16 cellular contexts compared by ENCODE assay signal in genomic region chr1:60825593-60825992, GRCh38.
DNase-seq lines count a peak whose midpoint lies in the region; ATAC-seq and TF ChIP-seq lines count a peak whose summit lies in the region.
"Had no signal": no experiment of that assay in that cellular context is flagged by ENCODE, and none has a peak within 500 bp of the region (broad histone marks: within the 10 kb centered on the region; RNA-seq: fewer than 3 reads in every experiment).

No MANE protein-coding gene starts in this region.

- H3K9me3 ChIP-seq in colonic mucosa, result no peaks in the 10 kb centered on the region

- peaks cover 3% of the 10 kb centered on the region for H3K27me3 Mint-ChIP-seq in osteocyte (ENCODE audit: unreplicated experiment)
- peaks cover 9% of the 10 kb centered on the region for H3K27me3 Mint-ChIP-seq in activated T-cell treated with anti-CD3 and anti-CD28 coated beads, Interleukin-2, amount 50 U/mL, for 4 hours (ENCODE audit: low read depth)

- H3K27ac Mint-ChIP-seq in osteocyte (ENCODE audit: unreplicated experiment), result no peak overlapping the region
- H3K27ac Mint-ChIP-seq: CD4-positive, CD25-positive, alpha-beta regulatory T cell had no signal

- H3K27ac ChIP-seq in colonic mucosa, result no peak overlapping the region
- H3K27ac ChIP-seq: heart right ventricle, VCaP had no signal

- no peaks in the 10 kb centered on the region for H3K4me1 Mint-ChIP-seq in osteocyte (ENCODE audit: unreplicated experiment)
- H3K4me1 Mint-ChIP-seq in activated T-cell treated with anti-CD3 and anti-CD28 coated beads, Interleukin-2, amount 50 U/mL, for 4 hours (ENCODE audit: low read depth), result no peaks in the 10 kb centered on the region
- H3K4me1 Mint-ChIP-seq: CD4-positive, CD25-positive, alpha-beta regulatory T cell had no signal

- H3K4me3 Mint-ChIP-seq in osteocyte (ENCODE audit: unreplicated experiment), result no peak overlapping the region
- no peak overlapping the region for H3K4me3 Mint-ChIP-seq in activated T-cell treated with anti-CD3 and anti-CD28 coated beads, Interleukin-2, amount 50 U/mL, for 4 hours
- H3K4me3 Mint-ChIP-seq: CD4-positive, CD25-positive, alpha-beta regulatory T cell had no signal

- H3K9ac ChIP-seq in colonic mucosa (ENCODE audit: low read depth in 2 of 2, low read length in 2 of 2), result no peak overlapping the region

- ATAC-seq in GM21447 (IDR thresholded peaks at IDR 0.05; ENCODE audit: unreplicated experiment), result no peak
- ATAC-seq in activated T-cell treated with anti-CD3 and anti-CD28 coated beads, Interleukin-2, amount 50 U/mL, for 4 hours, result no peak

- H3K36me3 ChIP-seq in H7 (replicated peaks; ENCODE audit: control insufficient read depth, insufficient read depth, low read length) (no peaks in the 10 kb centered on the region), colonic mucosa (no peaks in the 10 kb centered on the region)
- H3K36me3 ChIP-seq: heart right ventricle had no signal

- H3K4me1 ChIP-seq in colonic mucosa, result peaks cover 6% of the 10 kb centered on the region
- H3K4me1 ChIP-seq: heart right ventricle had no signal

- no peaks in the 10 kb centered on the region for H3K36me3 Mint-ChIP-seq in osteocyte (ENCODE audit: unreplicated experiment)
- no peaks in the 10 kb centered on the region for H3K36me3 Mint-ChIP-seq in activated T-cell treated with anti-CD3 and anti-CD28 coated beads, Interleukin-2, amount 50 U/mL, for 4 hours (ENCODE audit: insufficient read depth)
- H3K36me3 Mint-ChIP-seq: CD4-positive, CD25-positive, alpha-beta regulatory T cell had no signal

- H3K4me3 ChIP-seq in H7 (ENCODE audit: insufficient read depth, low read depth, low read length) (no peak overlapping the region), colonic mucosa (no peak overlapping the region)
- H3K4me3 ChIP-seq: heart right ventricle, lung had no signal

- DNase-seq in H7 (peak; percentile 18), NCI-H1417 (lab: John Stamatoyannopoulos, UW) (peak in 2 of 3 experiments; percentile 68 to 92), colonic mucosa (peak; percentile 49), osteocyte (ENCODE audit: extremely low spot score, unreplicated experiment) (no peak), glomerular visceral epithelial cell (ENCODE audit: extremely low spot score) (no peak), posterior vena cava (ENCODE audit: low spot score) (no peak)
- DNase-seq in activated T-cell treated with anti-CD3 and anti-CD28 coated beads, Interleukin-2, amount 50 U/mL, for 4 hours, result no peak
- DNase-seq: activated CD8-positive, alpha-beta memory T cell treated with anti-CD3 and anti-CD28 coated beads, Interleukin-2, amount 50 U/mL, for 48 hours; effector CD4-positive, alpha-beta T cell; heart right ventricle; stimulated activated CD4-positive, alpha-beta T cell treated with anti-CD3 and anti-CD28 coated beads, Interleukin-2, amount 100 ng/mL, for 48 hours; stimulated activated naive CD4-positive, alpha-beta T cell treated with Interleukin-2 at 50 U/mL for 16 hours had no signal

- intact Hi-C loops in colonic mucosa (cut with DNase I), result no loop called here
- intact Hi-C loops in posterior vena cava (cut with DNase I), result no loop called here

- TF ChIP-seq CTCF in colonic mucosa (IDR thresholded peaks at IDR 0.05) (no peak), osteocyte (IDR thresholded peaks at IDR 0.05) (peak; percentile 12)

- H3K27me3 ChIP-seq in H7 (ENCODE audit: control insufficient read depth, insufficient read depth, low read length), result no peaks in the 10 kb centered on the region
- no peaks in the 10 kb centered on the region for H3K27me3 ChIP-seq in colonic mucosa
- H3K27me3 ChIP-seq: heart right ventricle had no signal

- peaks cover 4% of the 10 kb centered on the region for H3K9me3 Mint-ChIP-seq in osteocyte (ENCODE audit: unreplicated experiment)
- peaks cover 8% of the 10 kb centered on the region for H3K9me3 Mint-ChIP-seq in activated T-cell treated with anti-CD3 and anti-CD28 coated beads, Interleukin-2, amount 50 U/mL, for 4 hours

Comparison
In these comparisons a context has a peak if more than half of its experiments do, and no peak if none do; other contexts are left out.
1. DNase-seq: peak in H7 (single experiment), NCI-H1417 (2 of 3) and colonic mucosa (single experiment); none in osteocyte (single experiment), glomerular visceral epithelial cell (single experiment), posterior vena cava (single experiment) and activated T-cell treated with anti-CD3 and anti-CD28 coated beads, Interleukin-2, amount 50 U/mL, for 4 hours (single experiment).